In genomic region chr22:31290494-31291402, GRCh38 we compare ENCODE assay signal across 1 cellular context.
TF ChIP-seq lines count a peak whose summit lies in the region.

No MANE protein-coding gene starts in this region.

TF ChIP-seq in K562, 482 proteins besides CTCF, POLR2A, EP300 and RAD21 (continued from another document and continues in another):
- TF ChIP-seq TARDBP (IDR thresholded peaks at IDR 0.05) (peak; percentile 39; the same call in 1 of the 2 replicates), MYC (IDR thresholded peaks at IDR 0.05; ENCODE audit: low read depth, low read length) (peak; percentile 87), MYC (CRISPR knock-in tag; IDR thresholded peaks at IDR 0.05; ENCODE audit: borderline replicate concordance, low read depth) (no peak), ZBTB17 (CRISPR knock-in tag; IDR thresholded peaks at IDR 0.05) (no peak), ETS1 (conservative IDR thresholded peaks at IDR 0.05; ENCODE audit: control insufficient read depth, low read depth, low read length) (peak; percentile 47; the same call in 1 of the 2 replicates), ZNF165 (CRISPR knock-in tag; IDR thresholded peaks at IDR 0.05; ENCODE audit: borderline replicate concordance) (no peak), CCAR2 (IDR thresholded peaks at IDR 0.05; ENCODE audit: low read depth, low read length) (no peak), POLR3A (IDR thresholded peaks at IDR 0.05; ENCODE audit: borderline replicate concordance, extremely low read depth, insufficient read depth, insufficient read length) (no peak), IFI16 (CRISPR knock-in tag; IDR thresholded peaks at IDR 0.05) (no peak), PTBP1 (IDR thresholded peaks at IDR 0.05; ENCODE audit: low read depth, low read length) (no peak), KHSRP (IDR thresholded peaks at IDR 0.05) (no peak), CXXC5 (CRISPR knock-in tag; IDR thresholded peaks at IDR 0.05) (peak; percentile 89), ZNF24 (IDR thresholded peaks at IDR 0.05) (no peak), ZMIZ1 (IDR thresholded peaks at IDR 0.05; ENCODE audit: low read depth in 2 of 2, low read length in 2 of 2) (no peak), NEUROD1 (IDR thresholded peaks at IDR 0.05; ENCODE audit: borderline replicate concordance, low read depth, low read length, partially characterized antibody) (no peak), ZC3H8 (IDR thresholded peaks at IDR 0.05) (no peak), RBBP5 (IDR thresholded peaks at IDR 0.05; ENCODE audit: borderline replicate concordance, insufficient read depth, low read length, poor library complexity, severe bottlenecking) (no peak), ZBTB33 (CRISPR knock-in tag; IDR thresholded peaks at IDR 0.05) (no peak), BRF1 (IDR thresholded peaks at IDR 0.05; ENCODE audit: borderline replicate concordance, extremely low read depth, insufficient read length) (no peak), KLF16 (IDR thresholded peaks at IDR 0.05) (no peak), CSDE1 (IDR thresholded peaks at IDR 0.05) (no peak), KDM1A (IDR thresholded peaks at IDR 0.05) (no peak), PHF20 (IDR thresholded peaks at IDR 0.05; ENCODE audit: partially characterized antibody) (no peak), ARID3A (IDR thresholded peaks at IDR 0.05; ENCODE audit: borderline replicate concordance, low read depth, low read length) (no peak), CUX1 (CRISPR knock-in tag; IDR thresholded peaks at IDR 0.05) (no peak), PKNOX1 (IDR thresholded peaks at IDR 0.05) (no peak), ZNF347 (CRISPR knock-in tag; IDR thresholded peaks at IDR 0.05; ENCODE audit: low read depth) (no peak), ERF (CRISPR knock-in tag; IDR thresholded peaks at IDR 0.05) (no peak), CREB1 (IDR thresholded peaks at IDR 0.05) (0 out of 2 replicates have a peak, but pooled peaks have one; percentile 33), CREB1 (CRISPR knock-in tag; IDR thresholded peaks at IDR 0.05) (peak; percentile 73), EWSR1 (IDR thresholded peaks at IDR 0.05; ENCODE audit: borderline replicate concordance, low read depth, partially characterized antibody) (no peak), ATF2 (CRISPR knock-in tag; IDR thresholded peaks at IDR 0.05) (no peak), SAFB2 (IDR thresholded peaks at IDR 0.05; ENCODE audit: borderline replicate concordance, low read depth, low read length, severe bottlenecking) (no peak), ZBTB1 (CRISPR knock-in tag; IDR thresholded peaks at IDR 0.05; ENCODE audit: borderline replicate concordance, low read depth) (no peak), ZNF384 (IDR thresholded peaks at IDR 0.05; ENCODE audit: low read depth, low read length) (no peak), SRSF9 (IDR thresholded peaks at IDR 0.05; ENCODE audit: borderline replicate concordance, low read depth, low read length) (no peak), GTF2A2 (tag; IDR thresholded peaks at IDR 0.05) (no peak), RAD51 (IDR thresholded peaks at IDR 0.05; ENCODE audit: borderline replicate concordance, low read depth) (no peak), FOXM1 (IDR thresholded peaks at IDR 0.05; ENCODE audit: low read depth) (no peak), FOXM1 (CRISPR knock-in tag; IDR thresholded peaks at IDR 0.05; ENCODE audit: low read depth) (no peak), CBX3 (IDR thresholded peaks at IDR 0.05; ENCODE audit: borderline replicate concordance in 1 of 2, low read length in 2 of 2) (no peak), MLX (CRISPR knock-in tag; conservative IDR thresholded peaks at IDR 0.05) (no peak), FIP1L1 (IDR thresholded peaks at IDR 0.05; ENCODE audit: low read depth, low read length, poor library complexity, severe bottlenecking) (no peak), TCF7L2 (IDR thresholded peaks at IDR 0.05; ENCODE audit: low read depth, low read length) (no peak), PYGO2 (tag; IDR thresholded peaks at IDR 0.05) (no peak), ZBTB8A (IDR thresholded peaks at IDR 0.05; ENCODE audit: partially characterized antibody) (no peak), ELK3 (CRISPR knock-in tag; IDR thresholded peaks at IDR 0.05) (no peak)
